ENCODE assay signal across 8 cellular contexts in the genomic region with DNA sequence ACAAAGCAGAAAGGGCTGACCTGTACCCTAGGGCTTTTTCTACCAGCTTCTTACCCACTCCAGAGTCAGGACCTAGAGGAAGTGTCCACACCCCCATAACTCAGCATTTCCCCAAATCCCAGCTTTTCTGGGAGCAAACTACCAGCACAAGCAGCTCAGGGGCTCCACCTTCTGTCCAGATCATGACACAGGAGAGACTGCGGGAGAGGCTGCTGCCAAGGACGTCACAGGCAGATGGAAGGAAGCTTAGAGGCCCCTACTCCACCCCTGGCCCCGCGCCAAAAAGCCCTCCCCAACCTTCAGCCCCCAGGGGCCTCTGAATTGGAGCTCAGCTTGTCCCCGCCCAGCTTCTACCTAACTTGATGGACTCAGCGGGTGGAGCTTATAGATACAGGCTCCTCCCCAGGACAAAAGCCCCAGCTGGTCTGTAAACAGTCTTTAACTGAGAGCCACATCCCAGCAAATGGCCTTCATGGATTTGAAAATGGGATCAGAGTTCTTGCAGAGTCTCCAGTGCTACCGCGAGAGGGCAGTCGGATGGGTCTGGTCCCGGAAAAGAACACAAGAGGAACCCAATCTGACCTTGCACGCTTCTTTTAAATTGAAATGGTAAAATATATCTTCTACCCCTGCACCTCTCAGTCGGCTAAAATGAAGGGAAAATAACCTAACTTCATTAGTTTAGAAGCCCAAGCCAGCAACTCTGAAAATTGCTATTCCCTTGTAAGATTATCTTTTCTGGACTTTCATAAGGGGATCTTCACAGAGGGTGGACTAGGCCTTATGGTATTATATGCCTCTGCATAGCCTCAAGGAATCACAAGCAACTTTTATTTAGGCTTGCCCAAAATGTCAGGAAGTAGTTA. TPM values are rescaled to one million over a fixed set of nuclear protein-coding genes. Genes with fewer than 3 reads are reported as not detected.
A peak's percentile ranks its signal among the peaks of the same experiment; 100 is the strongest.
DNase-seq lines count a peak whose midpoint lies in the region; ATAC-seq and TF ChIP-seq lines count a peak whose summit lies in the region.

No MANE protein-coding gene starts in this region.

- H3F3A ChIP-seq in GM23338 (replicated peaks; ENCODE audit: low read depth) (peaks cover 34% of the 10 kb centered on the region), neural cell (ENCODE audit: insufficient read depth, low read length, poor library complexity, severe bottlenecking) (peaks cover 9% of the 10 kb centered on the region)

- no peak overlapping the region for H2AFZ ChIP-seq in GM23338
- peak overlapping the region; percentile 14 for H2AFZ ChIP-seq in neural cell (ENCODE audit: low read depth, low read length)

- H3K9me3 Mint-ChIP-seq in GM23338: no peaks in the 10 kb centered on the region; the same call in 2 of the 3 replicates

- TF ChIP-seq CTCF in GM23338 (conservative IDR thresholded peaks at IDR 0.05; ENCODE audit: low read depth in 2 of 2) (peak; percentile 60 to 90), RWPE1 (conservative IDR thresholded peaks at IDR 0.05; ENCODE audit: low read depth) (peak; percentile 88), neural cell (IDR thresholded peaks at IDR 0.05; ENCODE audit: poor library complexity, severe bottlenecking) (peak; percentile 87)

- H3K4me1 Mint-ChIP-seq in GM23338: peaks cover 45% of the 10 kb centered on the region

- CTCF ChIA-PET in RWPE1 (lab: Yijun Ruan, JAX): interaction anchor here (0.5 to 1.6 kb wide), 23 partner anchors 8 to 1068 kb away, joined by 3 to 11 read pairs (median 4); no protein-coding TSS in a partner anchor

- no peaks in the 10 kb centered on the region for H3K9me3 ChIP-seq in neural cell (ENCODE audit: low read length)
- no peaks in the 10 kb centered on the region for H3K9me3 ChIP-seq in stomach smooth muscle (ENCODE audit: control insufficient read depth in 2 of 2, low read length in 2 of 2)

- ATAC-seq in GM23338: peak; percentile 67

- H3K36me3 ChIP-seq in GM23338 (ENCODE audit: insufficient read depth) (peaks cover 41% of the 10 kb centered on the region), neural cell (ENCODE audit: insufficient read depth, low read length) (no peaks in the 10 kb centered on the region), stomach smooth muscle (ENCODE audit: control insufficient read depth in 2 of 2, insufficient read depth in 2 of 2, low read length in 2 of 2) (peaks cover 27% of the 10 kb centered on the region in 2 donors)

- H3K9ac ChIP-seq in neural cell (ENCODE audit: low read length) (peak overlapping the region; percentile 77), stomach smooth muscle (ENCODE audit: low read length in 2 of 2) (peak overlapping the region; percentile 79 to 88)

- peaks cover 5% of the 10 kb centered on the region for H4K20me1 ChIP-seq in GM23338 (replicated peaks; ENCODE audit: insufficient read depth)
- H4K20me1 ChIP-seq in neural cell (ENCODE audit: insufficient read depth): no peaks in the 10 kb centered on the region

- peaks cover 23% of the 10 kb centered on the region for H3K4me1 ChIP-seq in GM23338 (ENCODE audit: insufficient read depth)
- H3K4me1 ChIP-seq in stomach smooth muscle (ENCODE audit: control insufficient read depth, insufficient read depth, low read length): peaks cover 42% of the 10 kb centered on the region

- H3K27ac Mint-ChIP-seq in GM23338: peak overlapping the region; percentile 93

- H3K9me2 ChIP-seq in GM23338 (ENCODE audit: insufficient read depth) (no peaks in the 10 kb centered on the region), neural cell (ENCODE audit: insufficient read depth, low read length) (no peaks in the 10 kb centered on the region)

- peak overlapping the region; percentile 99 for H3K4me2 ChIP-seq in GM23338
- H3K4me2 ChIP-seq in neural cell (ENCODE audit: low read length): peak overlapping the region; percentile 44

- DNase-seq in ELF-1 (ENCODE audit: low read depth, low spot score): peak; percentile 99
- DNase-seq in GM23338 (ENCODE audit: low spot score): peak; percentile 100
- DNase-seq in LHCN-M2 (ENCODE audit: low read depth): peak; percentile 100
- DNase-seq in RWPE1 (ENCODE audit: low spot score): peak; percentile 99
- DNase-seq in activated effector memory CD4-positive, alpha-beta T cell treated with anti-CD3 and anti-CD28 coated beads, Interleukin-2, amount 50 U/mL, for 16 hours: peak; percentile 96
- peak; percentile 100 for DNase-seq in fibroblast of the conjunctiva (ENCODE audit: low read depth)

- H3K27me3 Mint-ChIP-seq in GM23338 (ENCODE audit: insufficient read depth, low read depth, poor library complexity): peaks cover 26% of the 10 kb centered on the region

- H3K27ac ChIP-seq in GM23338 (ENCODE audit: low read depth): peak overlapping the region; percentile 37
- H3K27ac ChIP-seq in RWPE1: peak overlapping the region; percentile 95
- H3K27ac ChIP-seq in neural cell (ENCODE audit: low read length): peak overlapping the region; percentile 60
- H3K27ac ChIP-seq in stomach smooth muscle (ENCODE audit: low read length): peak overlapping the region; percentile 95

- peak; percentile 73 for TF ChIP-seq RAD21 in neural cell (conservative IDR thresholded peaks at IDR 0.05)

- peak overlapping the region; percentile 99 for H3K4me3 Mint-ChIP-seq in GM23338

- H3K4me3 ChIP-seq in GM23338: peak overlapping the region; percentile 70
- H3K4me3 ChIP-seq in neural cell (ENCODE audit: low read length): peak overlapping the region; percentile 71
- H3K4me3 ChIP-seq in stomach smooth muscle (ENCODE audit: low read length in 2 of 2): peak overlapping the region; percentile 86 to 88

- no peaks in the 10 kb centered on the region for H3K27me3 ChIP-seq in GM23338 (ENCODE audit: insufficient read depth)
- no peaks in the 10 kb centered on the region for H3K27me3 ChIP-seq in neural cell (ENCODE audit: insufficient read depth, low read depth, low read length)
- no peaks in the 10 kb centered on the region for H3K27me3 ChIP-seq in stomach smooth muscle (ENCODE audit: control insufficient read depth in 1 of 2, insufficient read depth in 2 of 2, low read length in 2 of 2)

- POLR2A ChIA-PET in RWPE1 (lab: Yijun Ruan, JAX; ENCODE audit: low non-redundant PET): interaction anchor here (1.1 kb wide), 1 partner anchor 9 kb away, joined by 3 read pairs; a partner anchor contains a TSS

- TF ChIP-seq EP300 in neural cell (conservative IDR thresholded peaks at IDR 0.05; ENCODE audit: poor library complexity, severe bottlenecking): peak; percentile 16

- H3K79me2 ChIP-seq in GM23338 (replicated peaks; ENCODE audit: insufficient read depth) (peaks cover 8% of the 10 kb centered on the region), neural cell (replicated peaks; ENCODE audit: insufficient read depth, low read length) (no peaks in the 10 kb centered on the region)

- H3K36me3 Mint-ChIP-seq in GM23338 (ENCODE audit: low read depth): peaks cover 45% of the 10 kb centered on the region

TF ChIP-seq in GM23338, 12 proteins besides CTCF, POLR2A, EP300 and RAD21 (continues in another document):
- TF ChIP-seq STAT1 (IDR thresholded peaks at IDR 0.05; ENCODE audit: unreplicated experiment): no peak

TF ChIP-seq in neural cell, 6 proteins besides CTCF, POLR2A, EP300 and RAD21:
- TF ChIP-seq SMC3 (conservative IDR thresholded peaks at IDR 0.05; ENCODE audit: poor library complexity) (peak; percentile 78), EZH2 (IDR thresholded peaks at IDR 0.05; ENCODE audit: borderline replicate concordance, insufficient read depth, low read length, poor library complexity, severe bottlenecking) (no peak)

RNA-seq across cellular contexts. Expression of a gene that starts 6.8 kb away (rescaled TPM):
- 89.6 and 109 TPM in 2 replicates for total RNA-seq in GM23338 (2014; rRNA removed; shearing (Covaris generic))
- polyA plus RNA-seq in GM23338 (2016; fragmentation: Nextera tagmentation; extraction: Ambion mirVana) (111 and 130 TPM in 2 replicates), neural cell (11.6 and 13.8 TPM in 2 replicates)
- total RNA-seq in LHCN-M2 (2014; rRNA removed): 18.6 and 20.5 TPM in 2 replicates
- polyA plus RNA-seq in LHCN-M2 (2012): 15.8 TPM
- 24.1 and 38.2 TPM in 2 replicates for polyA minus RNA-seq in neural cell

RNA-seq across cellular contexts. Expression of a gene that starts 8.9 kb away (rescaled TPM):
- total RNA-seq in GM23338 (2014; rRNA removed; shearing (Covaris generic)): 706 and 763 TPM in 2 replicates
- polyA plus RNA-seq in GM23338 (2016; fragmentation: Nextera tagmentation; extraction: Ambion mirVana): 956 and 1,001 TPM in 2 replicates
- 644 and 670 TPM in 2 replicates for total RNA-seq in LHCN-M2 (2014; rRNA removed)
- 860 TPM for polyA plus RNA-seq in LHCN-M2 (2012)
- 559 and 611 TPM in 2 replicates for polyA plus RNA-seq in neural cell
- polyA minus RNA-seq in neural cell: 436 and 443 TPM in 2 replicates

RNA-seq across cellular contexts. Expression of a gene that starts 51.2 kb away (rescaled TPM):
- total RNA-seq in GM23338 (2014; rRNA removed; shearing (Covaris generic)): 334 and 453 TPM in 2 replicates
- 391 and 442 TPM in 2 replicates for polyA plus RNA-seq in GM23338 (2016; fragmentation: Nextera tagmentation; extraction: Ambion mirVana)
- 108 and 130 TPM in 2 replicates for total RNA-seq in LHCN-M2 (2014; rRNA removed)
- polyA plus RNA-seq in LHCN-M2 (2012): 139 TPM
- polyA plus RNA-seq in neural cell: 104 and 109 TPM in 2 replicates
- polyA minus RNA-seq in neural cell: 71.8 and 86.8 TPM in 2 replicates

Comparison
In these comparisons a context has a peak if more than half of its experiments do, and no peak if none do; other contexts are left out.
1. Peak in every context shown above with its lines: DNase-seq, ATAC-seq, H3K4me3 ChIP-seq and H3K27ac ChIP-seq.
2. H3K27ac ChIP-seq: peak in every context shown above with its lines; median percentile 95 in RWPE1; 95 in stomach smooth muscle; 60 in neural cell; 37 in GM23338.